In the genomic region with DNA sequence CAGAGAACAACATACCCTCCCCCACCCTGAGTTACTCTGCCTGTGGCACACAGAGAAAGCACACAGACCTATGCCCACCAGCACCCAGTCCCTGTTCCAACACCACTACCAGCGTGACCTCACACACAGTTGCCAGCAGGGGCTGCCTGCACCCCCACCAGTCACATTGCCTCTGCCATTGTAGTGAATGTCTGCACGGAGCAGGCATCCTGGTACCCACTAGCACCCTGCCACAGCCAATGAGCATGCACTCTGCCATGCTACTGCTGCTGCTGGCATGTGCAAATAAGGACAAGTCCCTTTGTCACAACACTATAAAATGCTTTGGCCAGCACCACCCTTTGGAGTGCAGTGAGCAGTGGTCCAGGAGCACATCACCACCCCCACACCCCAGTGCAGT, we compare ENCODE assay signal across 8 cellular contexts. TPM values are rescaled to one million over a fixed set of nuclear protein-coding genes. Genes with fewer than 3 reads are reported as not detected.
"Had no signal": no experiment of that assay in that cellular context is flagged by ENCODE, and none has a peak within 500 bp of the region (broad histone marks: within the 10 kb centered on the region; RNA-seq: fewer than 3 reads in every experiment).

No MANE protein-coding gene starts in this region.

- H3K4me3 Mint-ChIP-seq: IgD-negative memory B cell had no signal

- H3K27me3 Mint-ChIP-seq: IgD-negative memory B cell had no signal

- H3K27ac ChIP-seq: HL-60 had no signal

- H3K36me3 Mint-ChIP-seq: IgD-negative memory B cell had no signal

- ATAC-seq: HepG2, K562 had no signal

- H3K4me1 Mint-ChIP-seq: IgD-negative memory B cell had no signal

- DNase-seq: IMR-90, KBM-7 had no signal

- H3K27ac Mint-ChIP-seq: IgD-negative memory B cell had no signal

- H3K4me3 ChIP-seq: K562 had no signal

RNA-seq across cellular contexts. Expression of a gene that starts 47.1 kb away (rescaled TPM):
- total RNA-seq: HepG2, HT-29, HT1080, K562 had no signal
- polyA plus RNA-seq: HepG2, IgD-negative memory B cell, K562 had no signal
